ENCODE assay signal across 14 cellular contexts in the genomic region with DNA sequence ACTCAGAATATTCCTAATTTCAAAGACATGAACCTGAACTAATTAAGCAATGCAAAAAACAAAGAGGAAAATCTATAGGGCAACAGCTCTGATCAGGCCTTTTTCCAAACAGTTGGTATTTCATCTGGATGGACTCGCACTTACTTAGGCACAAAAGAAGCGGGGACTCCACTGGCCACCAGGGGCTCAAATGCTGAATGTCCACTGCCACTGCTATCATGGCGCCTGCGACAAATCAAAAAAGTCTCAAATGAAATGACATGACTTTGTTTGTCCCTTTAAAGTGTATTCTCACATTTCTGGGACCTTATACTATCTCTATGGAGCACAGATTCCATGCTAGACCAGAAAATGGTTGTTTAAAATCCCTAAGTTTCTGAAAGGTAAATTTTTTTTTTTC. TPM values are rescaled to one million over a fixed set of nuclear protein-coding genes. Genes with fewer than 3 reads are reported as not detected.
"Had no signal": no experiment of that assay in that cellular context is flagged by ENCODE, and none has a peak within 500 bp of the region (broad histone marks: within the 10 kb centered on the region; RNA-seq: fewer than 3 reads in every experiment).

No MANE protein-coding gene starts in this region.

RNA-seq across cellular contexts. Expression of gene TRIM73, which starts 43.6 kb away (rescaled TPM):
- total RNA-seq: kidney epithelial cell had no signal

RNA-seq across cellular contexts. Expression of gene SPDYE5, which starts 53.1 kb away (rescaled TPM):
- total RNA-seq: activated CD8-positive, alpha-beta T cell treated with anti-CD3 and anti-CD28 coated beads, Interleukin-2, amount 10 ng/mL, durations not matched to agents 7 days and 5 days; activated naive CD8-positive, alpha-beta T cell treated with anti-CD3 and anti-CD28 coated beads for 36 hours; activated T-cell treated with anti-CD3 and anti-CD28 coated beads, Interleukin-2, amount 50 U/mL, for 72 hours; adrenal gland; aorta; esophagus muscularis mucosa; glomerular endothelial cell; kidney epithelial cell; natural killer cell treated with Interleukin-12 subunit alpha and Interleukin-12 subunit beta and Interleukin-15 and Interleukin-18, amount 100 ng/mL, for 72 hours; pancreas; sigmoid colon; smooth muscle cell; suprapubic skin had no signal
- polyA plus RNA-seq: aorta, heart right ventricle had no signal
